In the genomic region with DNA sequence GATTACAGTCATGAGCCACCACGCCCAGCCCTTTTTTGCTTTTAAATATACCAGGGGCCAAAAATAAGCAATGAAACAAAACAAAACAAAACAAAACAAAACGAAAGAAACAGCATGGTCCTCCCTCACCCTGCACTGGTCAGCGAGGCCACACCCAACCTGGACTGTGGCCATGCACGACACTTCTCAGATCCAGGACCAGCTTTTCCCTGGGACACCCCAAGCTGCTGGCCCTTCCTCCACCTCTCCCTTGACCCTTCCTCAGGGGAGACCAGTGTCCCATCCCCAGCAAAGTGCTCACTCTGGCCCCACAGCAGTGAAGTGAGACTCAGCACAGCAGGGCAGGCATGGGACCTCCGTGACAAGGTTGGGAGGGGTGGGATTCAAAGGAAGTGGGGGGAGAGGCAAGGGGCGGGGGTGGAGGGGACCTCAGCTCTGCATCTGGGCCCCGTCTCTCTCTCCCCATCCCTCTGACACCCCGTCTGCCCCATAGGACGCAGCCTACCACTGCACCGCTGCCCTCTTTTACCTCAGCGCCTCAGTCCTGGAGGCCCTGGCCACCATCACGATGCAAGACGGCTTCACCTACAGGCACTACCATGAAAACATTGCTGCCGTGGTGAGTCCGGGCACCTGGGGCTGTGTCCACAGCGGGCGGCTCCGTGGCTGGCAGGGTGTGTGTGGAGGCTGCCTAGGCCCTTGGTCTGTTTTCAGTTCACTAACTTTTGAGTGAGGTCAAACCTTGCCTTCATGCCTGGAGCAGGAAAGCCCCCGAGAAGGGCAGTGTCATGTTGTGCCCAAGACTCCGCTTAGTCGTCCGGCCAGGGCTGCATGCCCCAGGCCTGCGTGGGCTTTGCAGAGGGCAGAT, we compare ENCODE assay signal across 22 cellular contexts. TPM values are rescaled to one million over a fixed set of nuclear protein-coding genes. Genes with fewer than 3 reads are reported as not detected.
A peak's percentile ranks its signal among the peaks of the same experiment; 100 is the strongest.
DNase-seq lines count a peak whose midpoint lies in the region; ATAC-seq and TF ChIP-seq lines count a peak whose summit lies in the region.
"Had no signal": no experiment of that assay in that cellular context is flagged by ENCODE, and none has a peak within 500 bp of the region (broad histone marks: within the 10 kb centered on the region; RNA-seq: fewer than 3 reads in every experiment).

No MANE protein-coding gene starts in this region.

- in situ Hi-C loops in ACHN (cut with HindIII; ENCODE audit: low pct_ligation_motif_present, low pct_unique_long_range_greater_than_20kb, low sequenced_read_pairs): no loop called here

- DNase-seq in T-helper 1 cell (no peak), HFFc6 (no peak), sigmoid colon (peak; percentile 51), NOMO-1 treated with dmso at 0.1 percent for 144 hours (lab: John Stamatoyannopoulos, UW; ENCODE audit: unreplicated experiment) (no peak), ACHN (no peak)
- peak; percentile 26 for DNase-seq in activated naive CD8-positive, alpha-beta T cell treated with anti-CD3 and anti-CD28 coated beads, Interleukin-2, amount 10 ng/mL, durations not matched to agents 7 days and 5 days
- DNase-seq: activated CD4-positive, alpha-beta T cell treated with anti-CD3 and anti-CD28 coated beads for 1 hour; activated T-cell treated with anti-CD3 and anti-CD28 coated beads for 4 hours; adrenal gland; BE2C; DMS 273 treated with DMSO at 0.1 percent for 48 hours; Karpas-422; NCI-H1092 treated with DMSO at 0.1 percent for 48 hours; NCI-H526; SJCRH30; stimulated activated CD4-positive, alpha-beta T cell treated with anti-CD3 and anti-CD28 coated beads, Interleukin-2, amount 100 ng/mL, for 24 hours had no signal

- H3K4me3 Mint-ChIP-seq in T-helper 1 cell treated with Interleukin-12 subunit alpha and Interleukin-12 subunit beta and Interleukin-4 antibody, amounts not matched to agents 30 μg/mL and 1 μg/mL, for 36 hours: peak overlapping the region; percentile 10
- peak overlapping the region; percentile 64 for H3K4me3 Mint-ChIP-seq in HFFc6
- H3K4me3 Mint-ChIP-seq in activated naive CD8-positive, alpha-beta T cell treated with anti-CD3 and anti-CD28 coated beads, Interleukin-2, amount 10 ng/mL, durations not matched to agents 7 days and 5 days: no peak overlapping the region

- H3K4me1 ChIP-seq in sigmoid colon: no peaks in the 10 kb centered on the region
- H3K4me1 ChIP-seq: adrenal gland, BE2C had no signal

- TF ChIP-seq POLR2A in sigmoid colon (IDR thresholded peaks at IDR 0.05): no peak

- H3K4me1 Mint-ChIP-seq in T-helper 1 cell treated with Interleukin-12 subunit alpha and Interleukin-12 subunit beta and Interleukin-4 antibody, amounts not matched to agents 30 μg/mL and 1 μg/mL, for 36 hours (ENCODE audit: low read depth): peaks cover 72% of the 10 kb centered on the region
- no peaks in the 10 kb centered on the region; the same call in 1 of the 2 replicates for H3K4me1 Mint-ChIP-seq in HFFc6 (ENCODE audit: low read depth)
- H3K4me1 Mint-ChIP-seq in activated naive CD8-positive, alpha-beta T cell treated with anti-CD3 and anti-CD28 coated beads, Interleukin-2, amount 10 ng/mL, durations not matched to agents 7 days and 5 days: peaks cover 59% of the 10 kb centered on the region

- H3K36me3 Mint-ChIP-seq in T-helper 1 cell treated with Interleukin-12 subunit alpha and Interleukin-12 subunit beta and Interleukin-4 antibody, amounts not matched to agents 30 μg/mL and 1 μg/mL, for 36 hours (ENCODE audit: low read depth): peaks cover 81% of the 10 kb centered on the region
- no peaks in the 10 kb centered on the region for H3K36me3 Mint-ChIP-seq in HFFc6 (ENCODE audit: low read depth)
- peaks cover 59% of the 10 kb centered on the region for H3K36me3 Mint-ChIP-seq in activated naive CD8-positive, alpha-beta T cell treated with anti-CD3 and anti-CD28 coated beads, Interleukin-2, amount 10 ng/mL, durations not matched to agents 7 days and 5 days

- no peaks in the 10 kb centered on the region for H3K9me3 ChIP-seq in sigmoid colon
- H3K9me3 ChIP-seq: adrenal gland, BE2C, SJCRH30 had no signal

- TF ChIP-seq CTCF in HFFc6 (IDR thresholded peaks at IDR 0.05) (no peak), sigmoid colon (IDR thresholded peaks at IDR 0.05) (no peak)

- intact Hi-C loops in sigmoid colon (cut with DNase I): no loop called here

- no peaks in the 10 kb centered on the region for H3K27me3 Mint-ChIP-seq in T-helper 1 cell treated with Interleukin-12 subunit alpha and Interleukin-12 subunit beta and Interleukin-4 antibody, amounts not matched to agents 30 μg/mL and 1 μg/mL, for 36 hours (ENCODE audit: low read depth)
- H3K27me3 Mint-ChIP-seq in HFFc6 (ENCODE audit: insufficient read depth): peaks cover 56% of the 10 kb centered on the region
- no peaks in the 10 kb centered on the region for H3K27me3 Mint-ChIP-seq in activated naive CD8-positive, alpha-beta T cell treated with anti-CD3 and anti-CD28 coated beads, Interleukin-2, amount 10 ng/mL, durations not matched to agents 7 days and 5 days

- no peaks in the 10 kb centered on the region for H3K9me3 Mint-ChIP-seq in T-helper 1 cell treated with Interleukin-12 subunit alpha and Interleukin-12 subunit beta and Interleukin-4 antibody, amounts not matched to agents 30 μg/mL and 1 μg/mL, for 36 hours
- H3K9me3 Mint-ChIP-seq in HFFc6: no peaks in the 10 kb centered on the region
- no peaks in the 10 kb centered on the region for H3K9me3 Mint-ChIP-seq in activated naive CD8-positive, alpha-beta T cell treated with anti-CD3 and anti-CD28 coated beads, Interleukin-2, amount 10 ng/mL, durations not matched to agents 7 days and 5 days

- WGBS in sigmoid colon, 2 donors: 84 to 90% methylated on average over 23 of the region's 23 CpGs

- peaks cover 0 to 5% (median 0%) of the 10 kb centered on the region in 3 donors for H3K27me3 ChIP-seq in sigmoid colon
- H3K27me3 ChIP-seq: adrenal gland, BE2C, SJCRH30 had no signal

- no peak for TF ChIP-seq EP300 in sigmoid colon (IDR thresholded peaks at IDR 0.05)

- H3K27ac Mint-ChIP-seq in T-helper 1 cell treated with Interleukin-12 subunit alpha and Interleukin-12 subunit beta and Interleukin-4 antibody, amounts not matched to agents 30 μg/mL and 1 μg/mL, for 36 hours: peak overlapping the region; percentile 90
- no peak overlapping the region for H3K27ac Mint-ChIP-seq in HFFc6
- peak overlapping the region; percentile 54 for H3K27ac Mint-ChIP-seq in activated naive CD8-positive, alpha-beta T cell treated with anti-CD3 and anti-CD28 coated beads, Interleukin-2, amount 10 ng/mL, durations not matched to agents 7 days and 5 days

- H3K36me3 ChIP-seq in sigmoid colon: no peaks in the 10 kb centered on the region
- H3K36me3 ChIP-seq: adrenal gland, BE2C, SJCRH30 had no signal

- no peak overlapping the region for H3K4me3 ChIP-seq in sigmoid colon
- H3K4me3 ChIP-seq: adrenal gland, SJCRH30 had no signal

- POLR2A ChIA-PET in activated naive CD8-positive, alpha-beta T cell treated with anti-CD3 and anti-CD28 coated beads, Interleukin-2, amount 10 ng/mL, durations not matched to agents 7 days and 5 days (lab: Charles Lee): no interaction called here

- H3K27ac ChIP-seq in sigmoid colon: no peak overlapping the region
- H3K27ac ChIP-seq: 22Rv1, adrenal gland, SJCRH30 had no signal

- ATAC-seq in activated naive CD8-positive, alpha-beta T cell treated with anti-CD3 and anti-CD28 coated beads, Interleukin-2, amount 10 ng/mL, durations not matched to agents 7 days and 5 days (ENCODE audit: low read depth): no peak
- ATAC-seq in GM18498 (IDR thresholded peaks at IDR 0.05; ENCODE audit: unreplicated experiment): no peak
- ATAC-seq: sciatic nerve had no signal

RNA-seq across cellular contexts. Expression of gene MAL, which starts 23.8 kb away (rescaled TPM):
- not detected for total RNA-seq in HFFc6 (2021; fragmentation: NEBNext Ultra II Directional; extraction: Animal tissue kit (Norgen Biotek cat#: 25700))
- 100 to 1,000 TPM; 174 to 184 TPM for total RNA-seq in activated naive CD8-positive, alpha-beta T cell treated with anti-CD3 and anti-CD28 coated beads, Interleukin-2, amount 10 ng/mL, durations not matched to agents 7 days and 5 days
- total RNA-seq in sigmoid colon: 10 to 100 TPM in 3 of 4 donors, 1 to 10 TPM in 1; 7.6 to 28.9 (median 15.9) TPM
- polyA plus RNA-seq in sigmoid colon: 1 to 10 TPM in 2 of 3 donors, under 1 TPM in 1; 0.69 to 8.4 (median 7.4) TPM
- total RNA-seq: liver, osteocyte, SJCRH30 had no signal

Comparison
In these comparisons a context has a peak if more than half of its experiments do, and no peak if none do; other contexts are left out.
1. DNase-seq: peak in activated naive CD8-positive, alpha-beta T cell treated with anti-CD3 and anti-CD28 coated beads, Interleukin-2, amount 10 ng/mL, durations not matched to agents 7 days and 5 days (single experiment) and sigmoid colon (single experiment); none in T-helper 1 cell (0 of 5), HFFc6 (single experiment), NOMO-1 treated with dmso at 0.1 percent for 144 hours (single experiment) and ACHN (single experiment).
2. RNA of gene MAL, which starts 23.8 kb away (total RNA-seq): 174 to 184 TPM in activated naive CD8-positive, alpha-beta T cell treated with anti-CD3 and anti-CD28 coated beads, Interleukin-2, amount 10 ng/mL, durations not matched to agents 7 days and 5 days and 7.6 to 28.9 TPM in sigmoid colon; not detected in HFFc6; every median in the first group is over 4 times any median in the second.